Comparison of ENCODE assay signal across 21 cellular contexts in genomic region chr2:154837035-154837434, GRCh38.
A peak's percentile ranks its signal among the peaks of the same experiment; 100 is the strongest.
DNase-seq lines count a peak whose midpoint lies in the region; ATAC-seq, FAIRE-seq and TF ChIP-seq lines count a peak whose summit lies in the region.
"Had no signal": no experiment of that assay in that cellular context is flagged by ENCODE, and none has a peak within 500 bp of the region (broad histone marks: within the 10 kb centered on the region; RNA-seq: fewer than 3 reads in every experiment).

No MANE protein-coding gene starts in this region.

- H3K4me3 ChIP-seq in HepG2 (replicated peaks in 1 of 3; ENCODE audit: insufficient read depth in 1 of 3, low read depth in 2 of 3, low read length in 3 of 3) (no peak overlapping the region), right lobe of liver (no peak overlapping the region), endocrine pancreas (ENCODE audit: control insufficient read depth, insufficient read depth, low read length) (peak overlapping the region; percentile 52)
- H3K4me3 ChIP-seq in naive thymus-derived CD4-positive, alpha-beta T cell (ENCODE audit: low read length): no peak overlapping the region
- H3K4me3 ChIP-seq: BLaER1, GM23248 had no signal

- CTCF ChIA-PET in HepG2 (lab: Yijun Ruan, JAX; ENCODE audit: low intra/inter-chr PET ratio, low total read pairs): no interaction called here
- CTCF ChIA-PET in naive thymus-derived CD4-positive, alpha-beta T cell (lab: Charles Lee): no interaction called here

- no peak overlapping the region for H2AFZ ChIP-seq in HepG2 (ENCODE audit: low read length)
- H2AFZ ChIP-seq: GM23248 had no signal

- WGBS in HepG2 (ENCODE audit: low lambda C conversion rate): 42% methylated on average over 2 of the region's 2 CpGs
- WGBS in right lobe of liver (ENCODE audit: insufficient coverage, low coverage, low lambda C conversion rate, missing lambda C conversion rate): 81% methylated on average over 2 of the region's 2 CpGs

- H3K79me2 ChIP-seq in HepG2 (ENCODE audit: insufficient read depth, low read length): no peaks in the 10 kb centered on the region

- no peaks in the 10 kb centered on the region for H3K27me3 Mint-ChIP-seq in progenitor cell of endocrine pancreas
- no peaks in the 10 kb centered on the region for H3K27me3 Mint-ChIP-seq in naive thymus-derived CD4-positive, alpha-beta T cell
- H3K27me3 Mint-ChIP-seq: B cell; CD4-positive, CD25-positive, alpha-beta regulatory T cell had no signal

- H3K9ac ChIP-seq in HepG2 (ENCODE audit: insufficient read depth, low read depth, low read length): no peak overlapping the region
- no peak overlapping the region for H3K9ac ChIP-seq in endocrine pancreas (ENCODE audit: control insufficient read depth, insufficient read depth, low read length)
- H3K9ac ChIP-seq: BLaER1, GM23248 had no signal

- TF ChIP-seq POLR2A in HepG2 (IDR thresholded peaks at IDR 0.05; ENCODE audit: insufficient read depth in 1 of 2, low read depth in 2 of 2, low read length in 2 of 2): no peak
- TF ChIP-seq POLR2A in right lobe of liver (IDR thresholded peaks at IDR 0.05): no peak

- TF ChIP-seq RAD21 in HepG2 (CRISPR knock-in tag; IDR thresholded peaks at IDR 0.05): no peak

- H3K9me3 Mint-ChIP-seq in progenitor cell of endocrine pancreas (ENCODE audit: low read depth): peaks cover 21% of the 10 kb centered on the region
- peaks cover 0 to 19% (median 6%) of the 10 kb centered on the region in 11 donors for H3K9me3 Mint-ChIP-seq in naive thymus-derived CD4-positive, alpha-beta T cell

- no TSS peak for BruUV-seq in HepG2 (replicated peaks; lab: Mats Ljungman, UMichigan)

- H3K27me3 ChIP-seq in HepG2 (ENCODE audit: control insufficient read depth in 1 of 2, insufficient read depth in 2 of 2, low read length in 2 of 2) (no peaks in the 10 kb centered on the region), right lobe of liver (no peaks in the 10 kb centered on the region), endocrine pancreas (ENCODE audit: control insufficient read depth, insufficient read depth, low read length) (no peaks in the 10 kb centered on the region)
- no peaks in the 10 kb centered on the region for H3K27me3 ChIP-seq in naive thymus-derived CD4-positive, alpha-beta T cell (ENCODE audit: control insufficient read depth in 2 of 2, insufficient read depth in 2 of 2, low read length in 2 of 2)
- H3K27me3 ChIP-seq: BLaER1 had no signal

- H3K27ac ChIP-seq in HepG2 (ENCODE audit: extremely low read length, insufficient read depth, low read length) (no peak overlapping the region), right lobe of liver (no peak overlapping the region)
- no peak overlapping the region for H3K27ac ChIP-seq in naive thymus-derived CD4-positive, alpha-beta T cell (ENCODE audit: low read depth, low read length)
- H3K27ac ChIP-seq: BLaER1, C4-2B, GM23248 had no signal

- peak overlapping the region; percentile 11 for H3K27ac Mint-ChIP-seq in progenitor cell of endocrine pancreas
- no peak overlapping the region for H3K27ac Mint-ChIP-seq in naive thymus-derived CD4-positive, alpha-beta T cell
- H3K27ac Mint-ChIP-seq: B cell; CD4-positive, CD25-positive, alpha-beta regulatory T cell; CD8-positive, alpha-beta T cell had no signal

- H3K4me2 ChIP-seq in HepG2 (ENCODE audit: low read depth, low read length): no peak overlapping the region
- H3K4me2 ChIP-seq: BLaER1 had no signal

- no peak for FAIRE-seq in HepG2 (lab: Jason Lieb, UNC)
- FAIRE-seq: G401.6, GM12892, H1 had no signal

- in situ Hi-C loops in HepG2 (cut with HindIII; ENCODE audit: extremely low pct_ligation_motif_present, low pct_unique_long_range_greater_than_20kb): no loop called here

- peaks cover 13% of the 10 kb centered on the region for H3K4me1 Mint-ChIP-seq in progenitor cell of endocrine pancreas (ENCODE audit: low read depth)
- no peaks in the 10 kb centered on the region for H3K4me1 Mint-ChIP-seq in naive thymus-derived CD4-positive, alpha-beta T cell
- H3K4me1 Mint-ChIP-seq: B cell; CD4-positive, CD25-positive, alpha-beta regulatory T cell had no signal

- H3K4me1 ChIP-seq in HepG2 (ENCODE audit: insufficient read depth, low read length) (peaks cover 6% of the 10 kb centered on the region; the same call in 1 of the 2 replicates), right lobe of liver (peaks cover 0 to 6% (median 0%) of the 10 kb centered on the region in 4 donors), endocrine pancreas (ENCODE audit: control insufficient read depth, insufficient read depth, low read length) (peaks cover 10% of the 10 kb centered on the region)
- no peaks in the 10 kb centered on the region for H3K4me1 ChIP-seq in naive thymus-derived CD4-positive, alpha-beta T cell (ENCODE audit: control insufficient read depth in 2 of 2, insufficient read depth in 2 of 2, low read length in 2 of 2)
- H3K4me1 ChIP-seq: BLaER1, Caco-2 had no signal

- TF ChIP-seq EP300 in HepG2 (IDR thresholded peaks at IDR 0.05; ENCODE audit: low read depth in 2 of 2, low read length in 2 of 2): no peak
- TF ChIP-seq EP300 in HepG2 (CRISPR knock-in tag; IDR thresholded peaks at IDR 0.05; ENCODE audit: borderline replicate concordance): no peak

- ATAC-seq in HepG2 (no peak), right lobe of liver (no peak), HG02571 (IDR thresholded peaks at IDR 0.05; ENCODE audit: unreplicated experiment) (no peak), omental fat pad (ENCODE audit: low FRiP score) (no peak)
- no peak for ATAC-seq in naive thymus-derived CD4-positive, alpha-beta T cell
- ATAC-seq: CD8-positive, alpha-beta T cell had no signal

- H3K9me3 ChIP-seq in HepG2 (ENCODE audit: low read length) (no peaks in the 10 kb centered on the region), right lobe of liver (no peaks in the 10 kb centered on the region), endocrine pancreas (ENCODE audit: control insufficient read depth, low read length) (no peaks in the 10 kb centered on the region)
- H3K9me3 ChIP-seq in naive thymus-derived CD4-positive, alpha-beta T cell (ENCODE audit: control insufficient read depth in 2 of 3, low read length in 3 of 3): no peaks in the 10 kb centered on the region
- H3K9me3 ChIP-seq: BLaER1, Caco-2 had no signal

- intact Hi-C loops in HepG2 (cut with micrococcal nuclease; ENCODE audit: unreplicated experiment) (no loop called here), right lobe of liver (cut with DNase I) (no loop called here)
- intact Hi-C loops in naive thymus-derived CD4-positive, alpha-beta T cell (cut with micrococcal nuclease): no loop called here

- H4K20me1 ChIP-seq in HepG2 (ENCODE audit: insufficient read depth, low read length): no peaks in the 10 kb centered on the region; the same call in 1 of the 2 replicates
- H4K20me1 ChIP-seq: BLaER1 had no signal

- POLR2A ChIA-PET in HepG2 (lab: Yijun Ruan, JAX): no interaction called here
- POLR2A ChIA-PET in naive thymus-derived CD4-positive, alpha-beta T cell (lab: Charles Lee): no interaction called here

- H3K36me3 Mint-ChIP-seq in progenitor cell of endocrine pancreas (ENCODE audit: insufficient read depth): peaks cover 21% of the 10 kb centered on the region
- H3K36me3 Mint-ChIP-seq in naive thymus-derived CD4-positive, alpha-beta T cell: no peaks in the 10 kb centered on the region
- H3K36me3 Mint-ChIP-seq: CD4-positive, CD25-positive, alpha-beta regulatory T cell; CD8-positive, alpha-beta T cell had no signal

- DNase-seq in HepG2 (ENCODE audit: low spot score) (no peak), right lobe of liver (no peak), NCI-H69 (lab: John Stamatoyannopoulos, UW) (peak; percentile 44), progenitor cell of endocrine pancreas (ENCODE audit: low spot score, unreplicated experiment) (no peak), omental fat pad (ENCODE audit: low spot score) (no peak)
- no peak for DNase-seq in naive thymus-derived CD4-positive, alpha-beta T cell
- DNase-seq: Caco-2; CD4-positive, CD25-positive, alpha-beta regulatory T cell; CD8-positive, alpha-beta T cell; DND-41; GM23248; H7; HCEC 1CT had no signal

- peak overlapping the region; percentile 46 for H3K4me3 Mint-ChIP-seq in progenitor cell of endocrine pancreas (ENCODE audit: low read depth)
- no peak overlapping the region for H3K4me3 Mint-ChIP-seq in naive thymus-derived CD4-positive, alpha-beta T cell
- H3K4me3 Mint-ChIP-seq: B cell; CD4-positive, CD25-positive, alpha-beta regulatory T cell; CD8-positive, alpha-beta T cell had no signal

- no peaks in the 10 kb centered on the region for H3K36me3 ChIP-seq in HepG2 (replicated peaks in 1 of 2; ENCODE audit: control insufficient read depth in 1 of 2, insufficient read depth in 2 of 2, low read length in 2 of 2)
- H3K36me3 ChIP-seq in right lobe of liver: no peaks in the 10 kb centered on the region
- no peaks in the 10 kb centered on the region for H3K36me3 ChIP-seq in endocrine pancreas (ENCODE audit: control insufficient read depth, insufficient read depth, low read length)
- no peaks in the 10 kb centered on the region for H3K36me3 ChIP-seq in naive thymus-derived CD4-positive, alpha-beta T cell (ENCODE audit: control insufficient read depth in 2 of 3, insufficient read depth in 3 of 3, low read length in 3 of 3)
- H3K36me3 ChIP-seq: BLaER1 had no signal

- TF ChIP-seq CTCF in HepG2 (CRISPR knock-in tag; IDR thresholded peaks at IDR 0.05): no peak
- TF ChIP-seq CTCF in right lobe of liver (IDR thresholded peaks at IDR 0.05): no peak
- no peak for TF ChIP-seq CTCF in progenitor cell of endocrine pancreas (IDR thresholded peaks at IDR 0.05; ENCODE audit: unreplicated experiment)
- no peak for TF ChIP-seq CTCF in omental fat pad (IDR thresholded peaks at IDR 0.05)

TF ChIP-seq in HepG2, 621 proteins besides CTCF, POLR2A, EP300 and RAD21 (continues in another document):
- TF ChIP-seq ZNF550 (CRISPR knock-in tag; IDR thresholded peaks at IDR 0.05; ENCODE audit: borderline replicate concordance) (no peak), ZFP90 (CRISPR knock-in tag; IDR thresholded peaks at IDR 0.05; ENCODE audit: borderline replicate concordance) (no peak), ZBTB1 (CRISPR knock-in tag; IDR thresholded peaks at IDR 0.05; ENCODE audit: borderline replicate concordance) (no peak), ISL2 (CRISPR knock-in tag; IDR thresholded peaks at IDR 0.05) (0 out of 2 replicates have a peak, but pooled peaks have one; percentile 9)
- TF ChIP-seq, protein P1, sequence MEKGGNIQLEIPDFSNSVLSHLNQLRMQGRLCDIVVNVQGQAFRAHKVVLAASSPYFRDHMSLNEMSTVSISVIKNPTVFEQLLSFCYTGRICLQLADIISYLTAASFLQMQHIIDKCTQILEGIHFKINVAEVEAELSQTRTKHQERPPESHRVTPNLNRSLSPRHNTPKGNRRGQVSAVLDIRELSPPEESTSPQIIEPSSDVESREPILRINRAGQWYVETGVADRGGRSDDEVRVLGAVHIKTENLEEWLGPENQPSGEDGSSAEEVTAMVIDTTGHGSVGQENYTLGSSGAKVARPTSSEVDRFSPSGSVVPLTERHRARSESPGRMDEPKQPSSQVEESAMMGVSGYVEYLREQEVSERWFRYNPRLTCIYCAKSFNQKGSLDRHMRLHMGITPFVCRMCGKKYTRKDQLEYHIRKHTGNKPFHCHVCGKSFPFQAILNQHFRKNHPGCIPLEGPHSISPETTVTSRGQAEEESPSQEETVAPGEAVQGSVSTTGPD (CRISPR knock-in tag; IDR thresholded peaks at IDR 0.05): no peak
